ENCODE assay signal across 30 cellular contexts in the genomic region with DNA sequence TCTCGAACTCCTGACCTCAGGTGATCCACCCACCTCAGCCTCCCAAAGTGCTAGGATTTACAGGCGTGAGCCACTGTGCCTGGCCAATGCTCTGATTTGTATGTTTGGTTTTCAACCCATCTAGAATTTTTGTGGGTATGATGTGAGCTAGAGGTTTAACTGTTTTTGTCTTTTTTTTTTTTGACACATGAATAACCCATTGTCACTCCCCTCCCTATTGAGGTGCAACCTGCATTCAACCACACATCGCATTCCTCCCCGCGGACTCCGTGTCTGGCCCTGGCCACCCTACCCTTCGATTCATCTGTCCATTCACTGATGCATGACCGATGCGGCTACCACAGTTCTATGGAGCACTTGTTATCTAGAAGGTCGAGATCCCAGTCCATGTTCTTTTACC. TPM values are rescaled to one million over a fixed set of nuclear protein-coding genes. Genes with fewer than 3 reads are reported as not detected.
"Had no signal": no experiment of that assay in that cellular context is flagged by ENCODE, and none has a peak within 500 bp of the region (broad histone marks: within the 10 kb centered on the region; RNA-seq: fewer than 3 reads in every experiment).

No MANE protein-coding gene starts in this region.

- H3K9me3 Mint-ChIP-seq: dendritic cell treated with granulocyte-macrophage colony-stimulating factor and Interleukin-4, amounts not matched to agents 40 ng/mL and 50 ng/mL, for 4 days; endodermal cell; natural killer cell; stimulated activated memory B cell treated with anti-CD40 and anti-IgM and Interleukin-4, amounts not matched to agents 10 μg/mL and 1 μg/mL and 100 μg/mL, for 72 hours had no signal

- H3K36me3 Mint-ChIP-seq: natural killer cell; stimulated activated memory B cell treated with anti-CD40 and anti-IgM and Interleukin-4, amounts not matched to agents 10 μg/mL and 1 μg/mL and 100 μg/mL, for 72 hours had no signal

- H3K4me1 Mint-ChIP-seq: endodermal cell had no signal

- ATAC-seq: esophagus mucosa; gastrocnemius medialis; heart left ventricle; left ventricle myocardium superior; lower lobe of right lung; psoas muscle; right cardiac atrium; stimulated activated memory B cell treated with anti-CD40 and anti-IgM and Interleukin-4, amounts not matched to agents 10 μg/mL and 1 μg/mL and 100 μg/mL, for 72 hours; stimulated activated naive CD8-positive, alpha-beta T cell treated with anti-CD3 and anti-CD28 coated beads, Interleukin-15, Interleukin-2, amounts not matched to agents 100 U/mL and 50 U/mL, for 24 hours had no signal

- H3K4me3 Mint-ChIP-seq: dendritic cell treated with granulocyte-macrophage colony-stimulating factor and Interleukin-4, amounts not matched to agents 40 ng/mL and 50 ng/mL, for 4 days; endodermal cell; stimulated activated memory B cell treated with anti-CD40 and anti-IgM and Interleukin-4, amounts not matched to agents 10 μg/mL and 1 μg/mL and 100 μg/mL, for 72 hours had no signal

- DNase-seq: colonic mucosa; effector CD8-positive, alpha-beta T cell; endodermal cell; foreskin fibroblast; gastrocnemius medialis; heart left ventricle; kidney glomerular epithelial cell; left ventricle myocardium superior; lower lobe of right lung; natural killer cell; occipital lobe; ovary; psoas muscle; sigmoid colon; stimulated activated CD4-positive, alpha-beta T cell treated with anti-CD3 and anti-CD28 coated beads, Interleukin-2, amount 100 ng/mL, for 24 hours; stimulated activated CD4-positive, alpha-beta T cell treated with anti-CD3 and anti-CD28 coated beads, Interleukin-4, amount 100 ng/mL, for 24 hours; stimulated activated naive CD8-positive, alpha-beta T cell treated with anti-CD3 and anti-CD28 coated beads, Interleukin-15, Interleukin-2, amounts not matched to agents 100 U/mL and 50 U/mL, for 24 hours; substantia nigra; testis; tibial artery; upper lobe of left lung had no signal

- H3K27ac Mint-ChIP-seq: dendritic cell treated with granulocyte-macrophage colony-stimulating factor and Interleukin-4, amounts not matched to agents 40 ng/mL and 50 ng/mL, for 4 days; endodermal cell; stimulated activated memory B cell treated with anti-CD40 and anti-IgM and Interleukin-4, amounts not matched to agents 10 μg/mL and 1 μg/mL and 100 μg/mL, for 72 hours had no signal

RNA-seq across cellular contexts. Expression of gene FAM163B, which starts 9.5 kb away (rescaled TPM):
- total RNA-seq: endodermal cell, esophagus mucosa, gastrocnemius medialis, heart left ventricle, left ventricle myocardium superior, lower lobe of right lung, mesenteric fat pad, mononuclear cell, natural killer cell, psoas muscle, renal cortical epithelial cell, skeletal muscle tissue, upper lobe of left lung had no signal

RNA-seq across cellular contexts. Expression of gene DBH, which starts 17.4 kb away (rescaled TPM):
- total RNA-seq: colonic mucosa, endodermal cell, esophagus mucosa, gastrocnemius medialis, hepatocyte, left ventricle myocardium superior, lower lobe of right lung, mesenteric fat pad, natural killer cell, occipital lobe, ovary, renal cortical epithelial cell, sigmoid colon, skeletal muscle tissue had no signal
